ENCODE assay signal across 20 cellular contexts in the genomic region with DNA sequence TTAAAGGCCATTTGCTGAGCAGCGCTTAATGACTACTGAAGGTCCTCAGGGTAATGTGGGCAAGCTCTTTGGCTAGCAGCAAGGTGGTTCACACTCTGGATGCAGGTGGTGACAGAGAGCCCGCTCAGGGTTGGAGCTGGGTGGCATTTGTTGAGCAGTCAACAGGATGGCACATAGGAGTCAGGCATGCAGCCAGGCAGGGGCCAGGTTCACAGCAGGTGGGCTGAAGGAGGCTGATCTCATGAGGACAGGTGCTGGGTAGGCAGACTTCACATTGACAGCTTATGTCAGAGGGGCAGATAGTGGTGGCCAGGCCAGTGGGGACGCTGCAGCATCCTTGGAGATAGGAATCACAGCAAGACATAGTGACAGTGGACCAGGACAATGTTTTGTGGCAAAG.
"Had no signal": no experiment of that assay in that cellular context is flagged by ENCODE, and none has a peak within 500 bp of the region (broad histone marks: within the 10 kb centered on the region; RNA-seq: fewer than 3 reads in every experiment).

No MANE protein-coding gene starts in this region.

- H3K4me1 Mint-ChIP-seq: naive thymus-derived CD8-positive, alpha-beta T cell; stimulated activated effector memory CD8-positive, alpha-beta T cell treated with anti-CD3 and anti-CD28 coated beads, Interleukin-12 subunit alpha, Interleukin-12 subunit beta, amount 100 ng/mL, for 72 hours had no signal

- H3K9me3 Mint-ChIP-seq: activated naive CD4-positive, alpha-beta T cell treated with anti-CD3 and anti-CD28 coated beads, Interleukin-2, amount 50 U/mL, for 72 hours; activated T-helper 1 cell treated with anti-CD3 and anti-CD28 coated beads, Interleukin-12 subunit alpha, Interleukin-12 subunit beta, Interleukin-2, Interleukin-4 antibody, amounts not matched to agents 30 ng/mL and 10 ng/mL and 1 ng/mL, durations not matched to agents 14 hours and 24 hours and 36 hours; naive thymus-derived CD8-positive, alpha-beta T cell; stimulated activated effector memory CD8-positive, alpha-beta T cell treated with anti-CD3 and anti-CD28 coated beads, Interleukin-12 subunit alpha, Interleukin-12 subunit beta, amount 100 ng/mL, for 72 hours had no signal

- ATAC-seq: activated naive CD4-positive, alpha-beta T cell treated with anti-CD3 and anti-CD28 coated beads, Interleukin-2, amount 50 U/mL, for 72 hours; lower lobe of right lung; naive thymus-derived CD8-positive, alpha-beta T cell; pancreas; sciatic nerve; stimulated activated effector memory CD8-positive, alpha-beta T cell treated with anti-CD3 and anti-CD28 coated beads, Interleukin-12 subunit alpha, Interleukin-12 subunit beta, amount 100 ng/mL, for 72 hours had no signal

- H3K4me3 ChIP-seq: lower lobe of right lung, pancreas, smooth muscle cell, thoracic aorta, upper lobe of left lung had no signal

- H3K27me3 ChIP-seq: pancreas, upper lobe of left lung had no signal

- H3K36me3 ChIP-seq: lower lobe of right lung, pancreas, thoracic aorta, upper lobe of left lung had no signal

- H3K27ac ChIP-seq: lower lobe of right lung, pancreas, thoracic aorta, upper lobe of left lung, VCaP had no signal

- H3K4me3 Mint-ChIP-seq: activated T-helper 1 cell treated with anti-CD3 and anti-CD28 coated beads, Interleukin-12 subunit alpha, Interleukin-12 subunit beta, Interleukin-2, Interleukin-4 antibody, amounts not matched to agents 30 ng/mL and 10 ng/mL and 1 ng/mL, durations not matched to agents 14 hours and 24 hours and 36 hours; naive thymus-derived CD8-positive, alpha-beta T cell; stimulated activated effector memory CD8-positive, alpha-beta T cell treated with anti-CD3 and anti-CD28 coated beads, Interleukin-12 subunit alpha, Interleukin-12 subunit beta, amount 100 ng/mL, for 72 hours had no signal

- H3K27ac Mint-ChIP-seq: activated naive CD4-positive, alpha-beta T cell treated with anti-CD3 and anti-CD28 coated beads, Interleukin-2, amount 50 U/mL, for 72 hours; activated T-helper 1 cell treated with anti-CD3 and anti-CD28 coated beads, Interleukin-12 subunit alpha, Interleukin-12 subunit beta, Interleukin-2, Interleukin-4 antibody, amounts not matched to agents 30 ng/mL and 10 ng/mL and 1 ng/mL, durations not matched to agents 14 hours and 24 hours and 36 hours; naive thymus-derived CD8-positive, alpha-beta T cell; stimulated activated effector memory CD8-positive, alpha-beta T cell treated with anti-CD3 and anti-CD28 coated beads, Interleukin-12 subunit alpha, Interleukin-12 subunit beta, amount 100 ng/mL, for 72 hours had no signal

- H3K9me3 ChIP-seq: lower lobe of right lung, pancreas, thoracic aorta, upper lobe of left lung had no signal

- DNase-seq: activated CD4-positive, alpha-beta T cell treated with anti-CD3 and anti-CD28 coated beads for 1 hour; activated gamma-delta T cell treated with Interleukin-2 at 50 U/mL for 16 hours; activated T-cell treated with anti-CD3 and anti-CD28 coated beads for 4 hours; cerebellar nuclear complex; cortex of kidney; lower lobe of right lung; naive thymus-derived CD8-positive, alpha-beta T cell; pancreas; stimulated activated CD4-positive, alpha-beta T cell treated with anti-CD3 and anti-CD28 coated beads, Interleukin-4, amount 100 ng/mL, for 24 hours; upper lobe of left lung had no signal

- FAIRE-seq: bronchial epithelial cell, frontal cortex, keratinocyte, pancreas had no signal

- H3K36me3 Mint-ChIP-seq: activated naive CD4-positive, alpha-beta T cell treated with anti-CD3 and anti-CD28 coated beads, Interleukin-2, amount 50 U/mL, for 72 hours; naive thymus-derived CD8-positive, alpha-beta T cell; stimulated activated effector memory CD8-positive, alpha-beta T cell treated with anti-CD3 and anti-CD28 coated beads, Interleukin-12 subunit alpha, Interleukin-12 subunit beta, amount 100 ng/mL, for 72 hours had no signal
